9 cellular contexts compared by ENCODE assay signal in genomic region chr10:75572478-75572877, GRCh38.
"Had no signal": no experiment of that assay in that cellular context is flagged by ENCODE, and none has a peak within 500 bp of the region (broad histone marks: within the 10 kb centered on the region; RNA-seq: fewer than 3 reads in every experiment).

No MANE protein-coding gene starts in this region.

- H3K4me1 ChIP-seq: HAP-1 had no signal

- DNase-seq: GM23248, GOT3, H7, IMR-90, KBM-7 had no signal

- H3K9ac ChIP-seq: GM23248, KMS-11 had no signal

- H3K27ac ChIP-seq: GM23248, HL-60, KMS-11 had no signal

- H3K36me3 ChIP-seq: HAP-1 had no signal

- H3K4me3 ChIP-seq: GM23248, HAP-1 had no signal

- ATAC-seq: HCT116 had no signal

- H3K4me2 ChIP-seq: KMS-11 had no signal
